8 cellular contexts compared by ENCODE assay signal in the genomic region with DNA sequence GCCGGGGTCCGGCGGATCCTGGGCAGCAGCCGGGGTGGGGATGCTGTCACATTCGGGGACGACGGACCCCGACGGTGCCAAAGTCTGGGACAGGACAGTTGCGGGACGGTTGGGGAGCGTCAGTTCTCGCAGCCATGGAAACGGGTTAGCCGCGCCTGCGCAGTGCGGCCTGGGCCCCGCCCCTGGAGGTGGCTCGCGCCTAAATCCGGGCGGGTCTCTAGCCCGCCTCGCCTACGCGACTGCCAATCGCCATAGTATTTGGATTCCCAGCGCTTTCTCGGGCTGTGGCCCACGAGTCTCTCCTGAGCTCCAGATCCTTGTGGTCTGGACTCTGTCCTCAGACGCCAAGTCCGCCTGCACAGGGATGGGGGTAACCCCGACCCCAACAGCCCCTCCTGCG. TPM values are rescaled to one million over a fixed set of nuclear protein-coding genes. Genes with fewer than 3 reads are reported as not detected.
DNase-seq lines count a peak whose midpoint lies in the region; ATAC-seq, FAIRE-seq and TF ChIP-seq lines count a peak whose summit lies in the region.

TSS of gene ZMYND10 (minus strand) at position 147 of the 400 bp plus-strand sequence. CDS start 153 bp downstream, outside the sequence.

- TF ChIP-seq CTCF in PC-3 (conservative IDR thresholded peaks at IDR 0.05; ENCODE audit: low read depth, low read length): no peak
- TF ChIP-seq CTCF in glutamatergic neuron (IDR thresholded peaks at IDR 0.05; ENCODE audit: partially characterized antibody, unreplicated experiment): no peak
- TF ChIP-seq CTCF in vagina (IDR thresholded peaks at IDR 0.05): no peak

- peak; percentile 72 for FAIRE-seq in GM18507 (lab: Jason Lieb, UNC)

- CTCF ChIA-PET in PC-3 (lab: Charles Lee): interaction anchor here (1.0 kb wide), 1 partner anchor 8 kb away, joined by 3 read pairs; no protein-coding TSS in a partner anchor

- no peaks in the 10 kb centered on the region for H4K20me1 ChIP-seq in PC-3 (ENCODE audit: low read length)

- H3K4me3 ChIP-seq in PC-3 (ENCODE audit: low read length) (peak within 1 kb of the TSS; percentile 63), vagina (peak within 1 kb of the TSS; percentile 32 to 47)

- H3K36me3 ChIP-seq in PC-3 (ENCODE audit: low read depth, low read length): no peaks in the 10 kb centered on the region; the same call in 1 of the 2 replicates
- H3K36me3 ChIP-seq in vagina: peaks cover 0 to 8% of the 10 kb centered on the region in 2 donors

- peak within 1 kb of the TSS; percentile 90 for H3K4me3 Mint-ChIP-seq in glutamatergic neuron (ENCODE audit: unreplicated experiment)

- H3F3A ChIP-seq in PC-3 (ENCODE audit: low read length, unreplicated experiment): peaks cover 4% of the 10 kb centered on the region

- peaks cover 7% of the 10 kb centered on the region for H3K9me3 Mint-ChIP-seq in glutamatergic neuron (ENCODE audit: unreplicated experiment)

- POLR2A ChIA-PET in PC-3 (lab: Charles Lee; ENCODE audit: unreplicated experiment): no interaction called here

- peak within 1 kb of the TSS; percentile 92 for H2AFZ ChIP-seq in PC-3 (ENCODE audit: low read length)

- H3K9me3 ChIP-seq in PC-3 (ENCODE audit: low read length) (no peaks in the 10 kb centered on the region), vagina (no peaks in the 10 kb centered on the region)

- ATAC-seq in PC-3 (peak; percentile 53), GM19395 (IDR thresholded peaks at IDR 0.05; ENCODE audit: unreplicated experiment) (no peak)

- intact Hi-C loops in PC-3 (cut with micrococcal nuclease) (no loop called here), posterior cingulate gyrus (cut with DNase I) (loop anchor here (5.0 kb wide), 1 partner anchor 267 kb away; the partner anchor contains the start of gene CISH), vagina (cut with DNase I) (no loop called here)

- no peak for DNase-seq in GM18507 (ENCODE audit: extremely low spot score, insufficient read length, low read depth)
- peak; percentile 76 for DNase-seq in PC-3
- DNase-seq in activated gamma-delta T cell treated with Interleukin-2 at 50 U/mL for 16 hours: peak; percentile 66
- DNase-seq in glutamatergic neuron: peak; percentile 62
- peak in 7 of 10 donors; percentile 32 to 93 (median 63) for DNase-seq in posterior cingulate gyrus
- no peak for DNase-seq in vagina (ENCODE audit: extremely low spot score in 2 of 2)
- no peak for DNase-seq in pons (ENCODE audit: low spot score)

- H3K9ac ChIP-seq in PC-3 (ENCODE audit: low read length): peak within 1 kb of the TSS; percentile 47

- H3K79me2 ChIP-seq in PC-3 (ENCODE audit: low read length): peaks cover 21% of the 10 kb centered on the region

- H3K27ac Mint-ChIP-seq in glutamatergic neuron (ENCODE audit: unreplicated experiment): no peak within 1 kb of the TSS

- no peak for TF ChIP-seq POLR2A in vagina (IDR thresholded peaks at IDR 0.05)

- H3K27ac ChIP-seq in PC-3 (ENCODE audit: low read length) (no peak within 1 kb of the TSS), vagina (no peak within 1 kb of the TSS)

- H3K4me1 ChIP-seq in PC-3 (ENCODE audit: insufficient read depth, low read length): peaks cover 23% of the 10 kb centered on the region
- H3K4me1 ChIP-seq in vagina: peaks cover 42% of the 10 kb centered on the region

- no peaks in the 10 kb centered on the region for H3K27me3 ChIP-seq in PC-3 (ENCODE audit: low read length)
- no peaks in the 10 kb centered on the region for H3K27me3 ChIP-seq in vagina

- no peaks in the 10 kb centered on the region for H3K9me2 ChIP-seq in PC-3 (replicated peaks; ENCODE audit: low read length)

- BruUV-seq in PC-3 (replicated peaks; lab: Mats Ljungman, UMichigan): no TSS peak

- H3K27me3 Mint-ChIP-seq in glutamatergic neuron (ENCODE audit: unreplicated experiment): peaks cover 12% of the 10 kb centered on the region

- no peaks in the 10 kb centered on the region for H3K36me3 Mint-ChIP-seq in glutamatergic neuron (ENCODE audit: unreplicated experiment)

- H3K4me2 ChIP-seq in PC-3 (ENCODE audit: low read length): peak within 1 kb of the TSS; percentile 86

- H3K4me1 Mint-ChIP-seq in glutamatergic neuron (ENCODE audit: low read depth, unreplicated experiment): peaks cover 7% of the 10 kb centered on the region

RNA-seq across cellular contexts. Expression of gene ZMYND10, which starts in this region (rescaled TPM):
- total RNA-seq in PC-3 (2014; rRNA removed): 1.6 and 3.9 TPM in 2 replicates
- total RNA-seq in glutamatergic neuron (ENCODE audit: unreplicated experiment): 1.3 TPM
- 0.74 TPM for total RNA-seq in vagina

Comparison
In these comparisons a context has a peak if more than half of its experiments do, and no peak if none do; other contexts are left out.
1. DNase-seq: peak in PC-3 (single experiment), activated gamma-delta T cell treated with Interleukin-2 at 50 U/mL for 16 hours (single experiment), glutamatergic neuron (single experiment) and posterior cingulate gyrus (7 of 10); none in GM18507 (single experiment), vagina (0 of 2) and pons (single experiment).